Comparison of ENCODE assay signal across 8 cellular contexts in genomic region chr15:68553994-68554715, GRCh38. TPM values are rescaled to one million over a fixed set of nuclear protein-coding genes. Genes with fewer than 3 reads are reported as not detected.
DNase-seq lines count a peak whose midpoint lies in the region; ATAC-seq, FAIRE-seq and TF ChIP-seq lines count a peak whose summit lies in the region.

No MANE protein-coding gene starts in this region.

- H3K9me3 Mint-ChIP-seq in activated T-cell treated with anti-CD3 and anti-CD28 coated beads, Interleukin-2, amount 50 U/mL, for 24 hours: no peaks in the 10 kb centered on the region

- intact Hi-C loops in PC-3 (cut with micrococcal nuclease): loop anchor here (5.0 kb wide), 1 partner anchor 368 kb away; no protein-coding TSS in a partner anchor

- no peaks in the 10 kb centered on the region for H3F3A ChIP-seq in PC-3 (ENCODE audit: low read length, unreplicated experiment)

- H3K27me3 ChIP-seq in PC-3 (ENCODE audit: low read length) (no peaks in the 10 kb centered on the region), neutrophil (peaks cover 49% of the 10 kb centered on the region)

- H3K9me2 ChIP-seq in PC-3 (replicated peaks; ENCODE audit: low read length): no peaks in the 10 kb centered on the region

- no peaks in the 10 kb centered on the region for H4K20me1 ChIP-seq in PC-3 (ENCODE audit: low read length)

- H3K9me3 ChIP-seq in PC-3 (ENCODE audit: low read length): no peaks in the 10 kb centered on the region
- no peaks in the 10 kb centered on the region for H3K9me3 ChIP-seq in neutrophil

- CTCF ChIA-PET in PC-3 (lab: Charles Lee): interaction anchor here (0.6 to 1.5 kb wide), 3 partner anchors 120 to 357 kb away, joined by 4 to 17 read pairs (median 5); no protein-coding TSS in a partner anchor

- no TSS peak for BruUV-seq in PC-3 (replicated peaks; lab: Mats Ljungman, UMichigan)

- TF ChIP-seq CTCF in PC-3 (conservative IDR thresholded peaks at IDR 0.05; ENCODE audit: low read depth, low read length): peak; percentile 83
- peak; percentile 68 for TF ChIP-seq CTCF in fibroblast of mammary gland (conservative IDR thresholded peaks at IDR 0.05; ENCODE audit: control insufficient read depth, insufficient read depth, low read depth, low read length)
- peak; percentile 62 for TF ChIP-seq CTCF in neutrophil (IDR thresholded peaks at IDR 0.05)

- no peaks in the 10 kb centered on the region for H3K36me3 Mint-ChIP-seq in activated T-cell treated with anti-CD3 and anti-CD28 coated beads, Interleukin-2, amount 50 U/mL, for 24 hours (ENCODE audit: low read depth)

- ATAC-seq in PC-3: peak; percentile 54
- no peak for ATAC-seq in HG02840 (IDR thresholded peaks at IDR 0.05; ENCODE audit: low FRiP score, unreplicated experiment)

- H3K4me2 ChIP-seq in PC-3 (ENCODE audit: low read length): no peak overlapping the region

- DNase-seq in COR-L47 (lab: John Stamatoyannopoulos, UW) (peak; percentile 79), HuH-7.5 (ENCODE audit: low spot score) (peak; percentile 62), PC-3 (peak; percentile 88), fibroblast of mammary gland (ENCODE audit: low read depth) (peak; percentile 65), urothelium cell line (ENCODE audit: low spot score) (peak; percentile 76)
- DNase-seq in activated T-cell treated with anti-CD3 and anti-CD28 coated beads, Interleukin-2, amount 50 U/mL, for 24 hours: peak; percentile 64

- FAIRE-seq in urothelium cell line (lab: Jason Lieb, UNC): peak; percentile 42

- H3K36me3 ChIP-seq in PC-3 (ENCODE audit: low read depth, low read length): no peaks in the 10 kb centered on the region
- H3K36me3 ChIP-seq in neutrophil: no peaks in the 10 kb centered on the region

- H3K27ac Mint-ChIP-seq in activated T-cell treated with anti-CD3 and anti-CD28 coated beads, Interleukin-2, amount 50 U/mL, for 24 hours: no peak overlapping the region

- H3K27me3 Mint-ChIP-seq in activated T-cell treated with anti-CD3 and anti-CD28 coated beads, Interleukin-2, amount 50 U/mL, for 24 hours: peaks cover 74% of the 10 kb centered on the region

- H3K4me3 ChIP-seq in PC-3 (ENCODE audit: low read length): no peak overlapping the region
- no peak overlapping the region for H3K4me3 ChIP-seq in fibroblast of mammary gland (ENCODE audit: control insufficient read depth, low read depth, low read length)
- no peak overlapping the region for H3K4me3 ChIP-seq in neutrophil (ENCODE audit: low read depth in 1 of 2, low read length in 1 of 2)

- no peak overlapping the region for H3K4me3 Mint-ChIP-seq in activated T-cell treated with anti-CD3 and anti-CD28 coated beads, Interleukin-2, amount 50 U/mL, for 24 hours

- no peaks in the 10 kb centered on the region; the same call in 1 of the 2 replicates for H3K4me1 ChIP-seq in PC-3 (ENCODE audit: insufficient read depth, low read length)
- H3K4me1 ChIP-seq in neutrophil (ENCODE audit: control insufficient read depth in 1 of 2, insufficient read depth in 1 of 2, low read depth in 1 of 2, low read length in 1 of 2): peaks cover 12 to 13% of the 10 kb centered on the region in 2 experiments

- no peaks in the 10 kb centered on the region for H3K79me2 ChIP-seq in PC-3 (ENCODE audit: low read length)

- no peak overlapping the region for H3K27ac ChIP-seq in PC-3 (ENCODE audit: low read length)
- H3K27ac ChIP-seq in neutrophil: no peak overlapping the region

- H3K9ac ChIP-seq in PC-3 (ENCODE audit: low read length): no peak overlapping the region

- POLR2A ChIA-PET in PC-3 (lab: Charles Lee; ENCODE audit: unreplicated experiment): no interaction called here

- no peak overlapping the region for H2AFZ ChIP-seq in PC-3 (ENCODE audit: low read length)

- peaks cover 6% of the 10 kb centered on the region for H3K4me1 Mint-ChIP-seq in activated T-cell treated with anti-CD3 and anti-CD28 coated beads, Interleukin-2, amount 50 U/mL, for 24 hours (ENCODE audit: low read depth)

RNA-seq across cellular contexts. Expression of gene CORO2B, which starts 24.6 kb away (rescaled TPM):
- total RNA-seq in PC-3 (2014; rRNA removed): 0.66 and 0.92 TPM in 2 replicates
